ENCODE assay signal across 1 cellular context in genomic region chr18:35775887-35776286, GRCh38.
TF ChIP-seq lines count a peak whose summit lies in the region.

No MANE protein-coding gene starts in this region.

TF ChIP-seq in HEK293, 187 proteins besides CTCF, POLR2A, EP300 and RAD21:
- TF ChIP-seq REST (tag by site-specific recombination; IDR thresholded peaks at IDR 0.05) (peak; percentile 89), BCL11A (tag by site-specific recombination; IDR thresholded peaks at IDR 0.05; ENCODE audit: low read depth) (no peak), ZNF24 (tag by site-specific recombination; IDR thresholded peaks at IDR 0.05) (no peak)
